11 cellular contexts compared by ENCODE assay signal in the genomic region with DNA sequence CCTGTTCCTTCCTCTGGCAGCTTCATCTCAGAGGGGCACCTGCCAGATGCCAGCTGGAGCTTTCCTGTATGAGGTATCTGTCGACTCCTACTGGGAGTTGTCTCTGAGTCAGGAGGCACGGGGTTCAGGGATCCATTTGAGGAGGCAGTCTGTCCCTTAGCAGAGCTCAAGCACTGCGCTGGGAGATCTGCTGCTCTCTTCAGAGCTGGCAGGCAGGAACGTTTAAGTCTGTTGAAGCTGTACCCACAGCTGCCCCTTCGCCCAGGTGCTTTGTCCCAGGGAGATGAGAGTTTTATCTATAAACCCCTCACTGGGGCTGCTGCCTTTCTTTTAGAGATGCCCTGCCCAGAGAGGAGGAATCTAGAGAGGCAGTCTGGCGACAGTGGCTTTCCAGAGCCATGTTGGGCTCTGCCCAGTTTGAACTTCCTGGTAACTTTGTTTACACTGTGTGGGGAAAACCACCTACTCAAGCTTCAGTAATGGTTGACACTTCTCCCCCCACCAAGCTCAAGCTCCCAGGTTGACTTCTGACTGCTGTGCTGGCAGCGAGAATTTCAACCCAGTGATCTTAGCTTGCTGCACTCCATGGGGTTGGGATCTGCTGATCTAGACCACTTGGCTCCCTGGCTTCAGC.
"Had no signal": no experiment of that assay in that cellular context is flagged by ENCODE, and none has a peak within 500 bp of the region (broad histone marks: within the 10 kb centered on the region; RNA-seq: fewer than 3 reads in every experiment).

No MANE protein-coding gene starts in this region.

- DNase-seq: GM23248, GOT3, H7, H9, HCEC 1CT, HFFc6 had no signal

- H3K27ac Mint-ChIP-seq: GM23338, H9, HFFc6 had no signal

- H3K4me3 ChIP-seq: GM23248, GM23338, HAP-1 had no signal

- H3K9me3 ChIP-seq: HAP-1 had no signal

- H3K4me1 ChIP-seq: HAP-1 had no signal

- H3K4me1 Mint-ChIP-seq: GM23338, H9 had no signal

- H3K4me3 Mint-ChIP-seq: GM23338, H9, HFFc6 had no signal

- H3K27ac ChIP-seq: GM23248 had no signal

- H3K4me2 ChIP-seq: GM23338 had no signal

- H3K36me3 ChIP-seq: HAP-1 had no signal

- ATAC-seq: GM23338, HCT116 had no signal

- H3K9ac ChIP-seq: GM23248 had no signal

- H2AFZ ChIP-seq: GM23248, GM23338 had no signal

- FAIRE-seq: H1, H54 had no signal
